Comparison of ENCODE assay signal across 1 cellular context in the genomic region with DNA sequence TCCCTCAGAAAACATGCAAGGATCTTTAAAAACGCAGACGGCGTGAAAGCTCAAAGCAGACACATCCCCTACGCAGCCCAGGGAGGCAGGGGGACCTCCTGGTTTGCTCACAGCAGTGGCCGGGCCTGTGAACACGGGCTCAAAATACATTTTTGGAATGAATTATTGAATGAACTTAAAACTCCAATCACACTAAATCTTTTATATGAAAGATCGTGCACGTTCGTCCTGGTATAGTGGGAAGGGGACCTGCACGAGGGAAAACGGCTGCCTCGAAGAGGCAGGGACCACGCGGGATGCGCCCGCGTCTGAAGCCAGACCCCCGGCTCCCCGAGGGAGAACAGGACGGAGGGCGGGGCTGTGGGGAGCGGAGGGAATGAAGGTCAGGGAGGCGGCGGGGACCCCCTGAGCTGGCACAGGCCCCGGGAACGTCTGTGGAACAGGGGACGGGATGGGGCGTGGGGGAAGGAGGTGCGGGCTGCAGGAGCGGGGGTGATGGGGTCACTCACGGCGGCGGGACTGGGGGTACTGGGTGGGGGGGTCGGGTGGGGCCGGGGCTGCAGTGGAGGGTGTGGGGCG.
TF ChIP-seq lines count a peak whose summit lies in the region.

No MANE protein-coding gene starts in this region.

TF ChIP-seq in H1, 55 proteins besides CTCF, POLR2A, EP300 and RAD21:
- peak; percentile 41; the same call in 1 of the 2 replicates for TF ChIP-seq SUZ12 (IDR thresholded peaks at IDR 0.05; ENCODE audit: low read length)
- TF ChIP-seq CHD2 (IDR thresholded peaks at IDR 0.05; ENCODE audit: low read length) = no peak
- no peak for TF ChIP-seq CTBP2 (IDR thresholded peaks at IDR 0.05; ENCODE audit: borderline replicate concordance, insufficient read depth, insufficient read length, low read length)
- TF ChIP-seq EZH2 (IDR thresholded peaks at IDR 0.05; ENCODE audit: low read depth, low read length, severe bottlenecking) = peak; percentile 49
